Comparison of ENCODE assay signal across 14 cellular contexts in the genomic region with DNA sequence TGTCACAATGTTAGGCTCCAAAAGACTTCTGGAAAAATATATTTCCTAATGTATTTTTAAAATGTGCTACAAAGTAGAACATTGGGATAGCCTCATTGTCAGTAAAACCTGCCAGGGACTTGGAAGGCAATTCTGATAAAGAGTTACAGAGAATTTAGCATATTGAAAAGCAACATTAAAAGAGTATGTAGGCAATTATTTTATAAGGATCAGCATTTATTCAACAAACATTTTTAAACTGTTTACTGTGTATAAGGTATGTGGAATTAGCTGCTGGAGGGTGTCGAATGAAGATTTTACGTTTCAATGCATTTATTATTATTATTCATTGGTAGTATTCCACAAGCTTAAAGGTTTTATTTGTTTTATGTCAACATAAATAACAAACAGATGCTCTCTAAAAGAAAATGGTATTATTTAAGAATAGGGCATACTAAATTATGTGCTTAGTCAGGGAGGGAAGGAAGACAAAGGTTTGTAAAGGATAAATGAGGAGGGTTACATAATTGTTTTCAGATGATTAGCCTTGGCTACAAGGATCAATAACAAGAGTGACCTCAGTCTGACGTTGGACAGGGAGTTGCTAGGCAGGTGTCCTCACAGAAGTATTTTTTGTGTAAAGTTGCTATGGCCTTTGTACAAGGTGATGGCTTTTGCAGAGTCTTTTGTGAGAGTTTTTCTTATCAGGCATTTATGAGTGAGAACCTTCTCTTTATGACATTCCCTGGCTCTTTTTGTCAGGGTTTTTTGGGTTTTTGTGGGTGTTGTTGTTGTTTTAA.
A peak's percentile ranks its signal among the peaks of the same experiment; 100 is the strongest.
DNase-seq lines count a peak whose midpoint lies in the region; ATAC-seq lines count a peak whose summit lies in the region.
"Had no signal": no experiment of that assay in that cellular context is flagged by ENCODE, and none has a peak within 500 bp of the region (broad histone marks: within the 10 kb centered on the region; RNA-seq: fewer than 3 reads in every experiment).

No MANE protein-coding gene starts in this region.

- H3K4me3 ChIP-seq in ACC112 (ENCODE audit: low read depth, low read length) (no peak overlapping the region), right cardiac atrium (ENCODE audit: low read length) (no peak overlapping the region)
- H3K4me3 ChIP-seq: SJSA1 had no signal

- intact Hi-C loops in right cardiac atrium (cut with DNase I), result no loop called here

- 87% methylated on average over 3 of the region's 3 CpGs for WGBS in right cardiac atrium

- no peaks in the 10 kb centered on the region for H3K36me3 ChIP-seq in ACC112 (ENCODE audit: insufficient read depth, low read length)
- H3K36me3 ChIP-seq: SJSA1 had no signal

- no peaks in the 10 kb centered on the region for H3K27me3 ChIP-seq in ACC112 (ENCODE audit: insufficient read depth, low read length)
- no peaks in the 10 kb centered on the region for H3K27me3 ChIP-seq in right cardiac atrium (ENCODE audit: control insufficient read depth, insufficient read depth)
- H3K27me3 ChIP-seq: SJSA1 had no signal

- H2AFZ ChIP-seq in ACC112 (ENCODE audit: low read length, unreplicated experiment), result no peak overlapping the region

- no peaks in the 10 kb centered on the region for H3K79me2 ChIP-seq in ACC112 (ENCODE audit: control insufficient read depth, insufficient read depth, low read length, unreplicated experiment)

- ATAC-seq in right cardiac atrium, result no peak

- H3K27ac ChIP-seq in ACC112 (ENCODE audit: low read depth, low read length) (0 out of 2 replicates have a peak overlapping the region, but pooled peaks have one; percentile 33), right cardiac atrium (ENCODE audit: low read length) (no peak overlapping the region)
- H3K27ac ChIP-seq: RWPE1, SJSA1 had no signal

- peaks cover 34% of the 10 kb centered on the region for H3K4me1 ChIP-seq in ACC112 (ENCODE audit: control insufficient read depth, insufficient read depth, low read length, unreplicated experiment)
- H3K4me1 ChIP-seq in right cardiac atrium (ENCODE audit: control insufficient read depth, insufficient read depth, low read length), result peaks cover 3% of the 10 kb centered on the region

- no peaks in the 10 kb centered on the region for H3K9me3 ChIP-seq in right cardiac atrium (ENCODE audit: control insufficient read depth, low read length)
- H3K9me3 ChIP-seq: SJSA1 had no signal

- peak; percentile 77 for DNase-seq in DMS53 treated with DMSO at 0.1 percent for 48 hours (lab: John Stamatoyannopoulos, UW; ENCODE audit: unreplicated experiment)
- DNase-seq in NCI-H69 (lab: John Stamatoyannopoulos, UW), result peak; percentile 49
- peak; percentile 13 for DNase-seq in kidney tubule cell (ENCODE audit: low spot score)
- no peak for DNase-seq in NCI-H82 (lab: John Stamatoyannopoulos, UW)
- DNase-seq in mucosa of gallbladder (ENCODE audit: low spot score), result no peak
- DNase-seq in right cardiac atrium, result no peak
- DNase-seq: CD4-positive, alpha-beta T cell; DMS79 treated with DMSO at 0.1 percent for 48 hours; H9; NCI-H1436; NCI-H2171 treated with DMSO at 0.1 percent for 48 hours had no signal

Comparison
In these comparisons a context has a peak if more than half of its experiments do, and no peak if none do; other contexts are left out.
1. DNase-seq: peak in DMS53 treated with DMSO at 0.1 percent for 48 hours (single experiment), NCI-H69 (single experiment) and kidney tubule cell (single experiment); none in NCI-H82 (single experiment), mucosa of gallbladder (single experiment) and right cardiac atrium (0 of 3).